In genomic region chr7:27172823-27173411, GRCh38 we compare ENCODE assay signal across 9 cellular contexts. TPM values are rescaled to one million over a fixed set of nuclear protein-coding genes. Genes with fewer than 3 reads are reported as not detected.
DNase-seq lines count a peak whose midpoint lies in the region; ATAC-seq and TF ChIP-seq lines count a peak whose summit lies in the region.
"Had no signal": no experiment of that assay in that cellular context is flagged by ENCODE, and none has a peak within 500 bp of the region (broad histone marks: within the 10 kb centered on the region; RNA-seq: fewer than 3 reads in every experiment).

No MANE protein-coding gene starts in this region.

- intact Hi-C loops in body of pancreas (cut with DNase I) = no loop called here

- no peak overlapping the region for H3K27ac ChIP-seq in body of pancreas

- DNase-seq in DMS53 (lab: John Stamatoyannopoulos, UW) (peak; percentile 81), MG63 (peak; percentile 95), body of pancreas (peak in 2 of 4 donors; percentile 12 to 16), SKM-1 treated with dmso at 0.1 percent for 144 hours (lab: John Stamatoyannopoulos, UW; ENCODE audit: unreplicated experiment) (no peak)
- no peak for DNase-seq in effector CD4-positive, alpha-beta T cell

- no peak for TF ChIP-seq CTCF in body of pancreas (IDR thresholded peaks at IDR 0.05)

- H3K4me3 ChIP-seq in MG63 = peak overlapping the region; percentile 62
- H3K4me3 ChIP-seq in body of pancreas = peak overlapping the region in 1 of 2 donors; percentile 1
- H3K4me3 ChIP-seq in mononuclear cell (ENCODE audit: low read length) = peak overlapping the region; percentile 13

- H3K4me1 ChIP-seq in body of pancreas (peaks cover 30% of the 10 kb centered on the region), mononuclear cell (ENCODE audit: insufficient read depth, low read length) (peaks cover 51% of the 10 kb centered on the region)

- H3K36me3 ChIP-seq in MG63 = peaks cover 32% of the 10 kb centered on the region
- no peaks in the 10 kb centered on the region for H3K36me3 ChIP-seq in body of pancreas (replicated peaks in 1 of 2; ENCODE audit: insufficient read depth in 1 of 2, low read depth in 2 of 2)

- peak; percentile 13 for ATAC-seq in body of pancreas
- ATAC-seq in HG03521 (IDR thresholded peaks at IDR 0.05; ENCODE audit: unreplicated experiment) = no peak
- no peak for ATAC-seq in HG03135 (IDR thresholded peaks at IDR 0.05; ENCODE audit: unreplicated experiment)

- no peaks in the 10 kb centered on the region for H3K27me3 ChIP-seq in MG63
- peaks cover 5 to 89% of the 10 kb centered on the region in 2 donors for H3K27me3 ChIP-seq in body of pancreas
- H3K27me3 ChIP-seq in mononuclear cell (ENCODE audit: insufficient read depth, low read length) = peaks cover 90% of the 10 kb centered on the region

- H3K9me3 ChIP-seq in MG63 (no peaks in the 10 kb centered on the region), body of pancreas (no peaks in the 10 kb centered on the region), mononuclear cell (ENCODE audit: low read depth, low read length) (no peaks in the 10 kb centered on the region)

- WGBS in body of pancreas, 2 donors = 3 to 4% methylated on average over 11 to 40 of the region's 40 CpGs

- TF ChIP-seq POLR2A in body of pancreas (IDR thresholded peaks at IDR 0.05) = no peak

RNA-seq across cellular contexts. Expression of gene HOXA10, which starts 1.2 kb away (rescaled TPM):
- 18.0 and 26.7 TPM in 2 replicates for total RNA-seq in MG63 (2014; rRNA removed; shearing (Covaris generic); ENCODE audit: low replicate concordance)
- total RNA-seq in body of pancreas (under 1 TPM in 1 of 2 donors, not detected in 1; 0.52 TPM), mononuclear cell (0.63 TPM)

RNA-seq across cellular contexts. Expression of gene HOXA9, which starts 7.6 kb away (rescaled TPM):
- 25.4 and 29.9 TPM in 2 replicates for total RNA-seq in MG63 (2014; rRNA removed; shearing (Covaris generic); ENCODE audit: low replicate concordance)
- total RNA-seq in body of pancreas (not detected), mononuclear cell (0.52 TPM)

RNA-seq across cellular contexts. Expression of gene HOXA11, which starts 12.1 kb away (rescaled TPM):
- 3.2 and 3.7 TPM in 2 replicates for total RNA-seq in MG63 (2014; rRNA removed; shearing (Covaris generic); ENCODE audit: low replicate concordance)
- total RNA-seq in body of pancreas = not detected
- total RNA-seq in mononuclear cell = not detected
- total RNA-seq: liver had no signal

RNA-seq across cellular contexts. Expression of gene HOXA7, which starts 16.4 kb away (rescaled TPM):
- total RNA-seq in MG63 (2014; rRNA removed; shearing (Covaris generic); ENCODE audit: low replicate concordance) = 0.95 and 1.7 TPM in 2 replicates
- under 1 TPM; 0.26 to 0.66 TPM for total RNA-seq in body of pancreas
- 0.10 TPM for total RNA-seq in mononuclear cell

RNA-seq across cellular contexts. Expression of gene HOXA3, which starts 20.5 kb away (rescaled TPM):
- total RNA-seq in MG63 (2014; rRNA removed; shearing (Covaris generic); ENCODE audit: low replicate concordance) = 4.3 TPM in 1 of 2 replicates, not detected in the other
- 1 to 10 TPM in 1 of 2 donors, not detected in 1; 1.6 TPM for total RNA-seq in body of pancreas
- under 0.01 TPM for total RNA-seq in mononuclear cell

Comparison
In these comparisons a context has a peak if more than half of its experiments do, and no peak if none do; other contexts are left out.
1. DNase-seq: peak in DMS53 (single experiment) and MG63 (single experiment); none in SKM-1 treated with dmso at 0.1 percent for 144 hours (single experiment) and effector CD4-positive, alpha-beta T cell (single experiment).
2. RNA of gene HOXA10, which starts 1.2 kb away (total RNA-seq): 18.0 to 26.7 TPM in MG63; 0.63 TPM in mononuclear cell (single experiment) and 0.52 TPM in body of pancreas; every median in the first group is over 10 times any median in the second.
3. RNA of gene HOXA9, which starts 7.6 kb away (total RNA-seq): 25.4 to 29.9 TPM in MG63; 0.52 TPM in mononuclear cell (single experiment) and not detected in body of pancreas; every median in the first group is over 10 times any median in the second.